1 cellular context compared by ENCODE assay signal in genomic region chr11:73162196-73162740, GRCh38.
A peak's percentile ranks its signal among the peaks of the same experiment; 100 is the strongest.
TF ChIP-seq lines count a peak whose summit lies in the region.

No MANE protein-coding gene starts in this region.

TF ChIP-seq in K562, 482 proteins besides CTCF, POLR2A, EP300 and RAD21 (continues in another document):
- TF ChIP-seq MYNN (IDR thresholded peaks at IDR 0.05) (peak; percentile 64; the same call in 1 of the 2 replicates), MYNN (CRISPR knock-in tag; IDR thresholded peaks at IDR 0.05) (no peak), NFE2L1 (tag; IDR thresholded peaks at IDR 0.05; ENCODE audit: borderline replicate concordance, low read depth) (no peak), ZBTB11 (CRISPR knock-in tag; IDR thresholded peaks at IDR 0.05) (peak in 1 of 3 experiments; percentile 26; a peak in 1 of 6 replicates), MGA (IDR thresholded peaks at IDR 0.05) (peak; percentile 87), CXXC5 (CRISPR knock-in tag; IDR thresholded peaks at IDR 0.05) (peak; percentile 58), TRIM25 (IDR thresholded peaks at IDR 0.05; ENCODE audit: borderline replicate concordance) (no peak), MAX (CRISPR knock-in tag; IDR thresholded peaks at IDR 0.05) (peak; percentile 76), GABPA (tag; conservative IDR thresholded peaks at IDR 0.05; ENCODE audit: low read depth) (peak; percentile 67), L3MBTL2 (IDR thresholded peaks at IDR 0.05) (peak; percentile 70; the same call in 1 of the 2 replicates), ZNF639 (CRISPR knock-in tag; conservative IDR thresholded peaks at IDR 0.05 in 1 of 2, IDR thresholded peaks at IDR 0.05 in 1 of 2) (0 out of 4 replicates have a peak, but pooled peaks of 1 of the 2 experiments have one; percentile 47), SMAD4 (CRISPR knock-in tag; conservative IDR thresholded peaks at IDR 0.05) (0 out of 2 replicates have a peak, but pooled peaks have one; percentile 29), HBP1 (CRISPR knock-in tag; IDR thresholded peaks at IDR 0.05) (no peak), RREB1 (CRISPR knock-in tag; IDR thresholded peaks at IDR 0.05) (no peak), ZNF212 (CRISPR knock-in tag; IDR thresholded peaks at IDR 0.05) (no peak), SPI1 (IDR thresholded peaks at IDR 0.05; ENCODE audit: borderline replicate concordance, low read depth, low read length) (peak; percentile 63; the same call in 1 of the 2 replicates), BHLHE40 (IDR thresholded peaks at IDR 0.05; ENCODE audit: low read length) (peak; percentile 79)
